9 cellular contexts compared by ENCODE assay signal in the genomic region with DNA sequence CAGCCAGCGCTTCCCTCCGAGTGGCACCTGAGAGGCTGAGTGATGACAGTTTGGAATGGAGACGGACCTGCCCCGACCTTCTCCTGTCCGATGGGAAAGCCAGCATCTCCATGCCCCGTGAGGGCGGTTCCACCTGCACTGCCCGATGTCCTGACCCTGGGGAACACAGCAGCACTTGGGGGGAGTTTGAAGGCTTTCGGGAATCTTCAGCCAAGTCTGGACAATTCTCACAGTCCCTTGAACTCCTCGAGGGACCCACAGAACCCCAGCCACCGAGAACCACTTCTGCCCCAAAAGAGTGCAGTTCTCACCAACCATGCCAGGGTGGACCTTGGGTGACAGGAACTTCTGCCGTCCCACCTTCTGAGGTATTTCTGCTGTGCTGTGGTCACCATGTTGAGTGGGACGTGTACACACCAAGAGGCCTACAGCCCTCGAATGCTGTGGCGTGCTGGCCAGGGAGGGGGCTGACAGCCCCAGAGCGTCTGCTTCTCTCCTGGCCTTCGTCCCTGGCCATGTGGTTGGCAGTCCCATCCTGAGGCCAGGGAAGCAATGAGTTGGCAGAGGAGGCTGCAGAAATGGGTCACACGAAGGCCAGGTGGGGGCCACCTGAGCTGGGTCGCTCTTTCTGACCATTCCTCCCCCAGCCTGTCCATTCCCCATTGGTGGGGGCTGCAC. TPM values are rescaled to one million over a fixed set of nuclear protein-coding genes. Genes with fewer than 3 reads are reported as not detected.
DNase-seq lines count a peak whose midpoint lies in the region; ATAC-seq, FAIRE-seq and TF ChIP-seq lines count a peak whose summit lies in the region.
"Had no signal": no experiment of that assay in that cellular context is flagged by ENCODE, and none has a peak within 500 bp of the region (broad histone marks: within the 10 kb centered on the region; RNA-seq: fewer than 3 reads in every experiment).

No MANE protein-coding gene starts in this region.

- no peaks in the 10 kb centered on the region for H3K9me3 Mint-ChIP-seq in activated CD8-positive, alpha-beta memory T cell treated with anti-CD3 and anti-CD28 coated beads, Interleukin-2, amount 10 ng/mL, durations not matched to agents 7 days and 5 days (ENCODE audit: low read depth)

- CTCF ChIA-PET in activated CD8-positive, alpha-beta memory T cell treated with anti-CD3 and anti-CD28 coated beads, Interleukin-2, amount 10 ng/mL, durations not matched to agents 7 days and 5 days (lab: Charles Lee) = interaction anchor here (1.0 to 4.2 kb wide), 4 partner anchors 13 to 104 kb away, joined by 4 to 30 read pairs (median 6); no protein-coding TSS in a partner anchor
- CTCF ChIA-PET in GM12878 (lab: Yijun Ruan, JAX) = no interaction called here

- no peaks in the 10 kb centered on the region for H3K9me3 ChIP-seq in GM12878 (replicated peaks; ENCODE audit: control insufficient read depth, insufficient read depth, low read length)
- no peaks in the 10 kb centered on the region for H3K9me3 ChIP-seq in right lobe of liver
- H3K9me3 ChIP-seq in tibial nerve = no peaks in the 10 kb centered on the region

- no peaks in the 10 kb centered on the region for H3K36me3 ChIP-seq in GM12878 (ENCODE audit: control insufficient read depth in 2 of 2, insufficient read depth in 2 of 2, low read length in 1 of 2)
- no peaks in the 10 kb centered on the region for H3K36me3 ChIP-seq in right lobe of liver
- H3K36me3 ChIP-seq in tibial nerve = peaks cover 0 to 27% (median 0%) of the 10 kb centered on the region in 3 donors

- 54% methylated on average over 19 of the region's 19 CpGs for WGBS in GM12878 (ENCODE audit: insufficient coverage, insufficient replicate concordance, low lambda C conversion rate, missing lambda C conversion rate)
- 27% methylated on average over 2 of the region's 19 CpGs for WGBS in right lobe of liver (ENCODE audit: insufficient coverage, low coverage, low lambda C conversion rate, missing lambda C conversion rate)
- WGBS in tibial nerve, 2 donors = 54 to 71% methylated on average over 10 to 17 of the region's 19 CpGs

- RAD21 ChIA-PET in GM12878 (lab: Charles Lee; ENCODE audit: unreplicated experiment) = no interaction called here

- no peaks in the 10 kb centered on the region for H3K79me2 ChIP-seq in GM12878 (ENCODE audit: control insufficient read depth, insufficient read depth, low read length)

- POLR2A ChIA-PET in GM12878 (lab: Charles Lee) = no interaction called here

- no peak overlapping the region for H2AFZ ChIP-seq in GM12878 (ENCODE audit: control insufficient read depth, low read depth, low read length)

- TF ChIP-seq EP300 in GM12878 (IDR thresholded peaks at IDR 0.05; ENCODE audit: borderline replicate concordance in 1 of 2, control insufficient read depth in 1 of 2, low read depth in 2 of 2, low read length in 2 of 2) (no peak), tibial nerve (IDR thresholded peaks at IDR 0.05) (no peak)

- H3K27ac Mint-ChIP-seq in activated CD8-positive, alpha-beta memory T cell treated with anti-CD3 and anti-CD28 coated beads, Interleukin-2, amount 10 ng/mL, durations not matched to agents 7 days and 5 days = no peak overlapping the region

- TF ChIP-seq POLR2A in GM12878 (IDR thresholded peaks at IDR 0.05; ENCODE audit: low read depth, low read length) (no peak), right lobe of liver (IDR thresholded peaks at IDR 0.05) (no peak), tibial nerve (IDR thresholded peaks at IDR 0.05) (no peak)

- H3K4me1 Mint-ChIP-seq in activated CD8-positive, alpha-beta memory T cell treated with anti-CD3 and anti-CD28 coated beads, Interleukin-2, amount 10 ng/mL, durations not matched to agents 7 days and 5 days = peaks cover 5% of the 10 kb centered on the region

- DNase-seq in activated CD8-positive, alpha-beta memory T cell treated with anti-CD3 and anti-CD28 coated beads, Interleukin-2, amount 10 ng/mL, durations not matched to agents 7 days and 5 days = no peak
- DNase-seq in activated CD8-positive, alpha-beta memory T cell treated with anti-CD3 and anti-CD28 coated beads, Interleukin-2, amount 50 U/mL, for 48 hours = no peak
- DNase-seq in GM12878 (ENCODE audit: low read depth, low spot score) (no peak), right lobe of liver (peak in 1 of 3 donors; percentile 51), tibial nerve (ENCODE audit: low spot score in 2 of 2) (no peak), DMS 273 (lab: John Stamatoyannopoulos, UW; ENCODE audit: unreplicated experiment) (no peak), kidney glomerular epithelial cell (lab: John Stamatoyannopoulos, UW) (no peak), H4 (ENCODE audit: low spot score) (no peak)
- DNase-seq: SHP77 treated with DMSO at 0.1 percent for 48 hours had no signal

- ATAC-seq in activated CD8-positive, alpha-beta memory T cell treated with anti-CD3 and anti-CD28 coated beads, Interleukin-2, amount 10 ng/mL, durations not matched to agents 7 days and 5 days = no peak
- ATAC-seq in GM12878 = no peak
- ATAC-seq in right lobe of liver = no peak

- in situ Hi-C loops in GM12878 (cut with MboI) = no loop called here

- no peak for TF ChIP-seq RAD21 in GM12878 (IDR thresholded peaks at IDR 0.05; ENCODE audit: insufficient read depth, low read depth, low read length)

- no peak for TF ChIP-seq CTCF in GM12878 (IDR thresholded peaks at IDR 0.05 in 2 of 3, conservative IDR thresholded peaks at IDR 0.05 in 1 of 3; ENCODE audit: control insufficient read depth in 2 of 3, extremely low read depth in 1 of 3, insufficient read depth in 1 of 3, low read depth in 3 of 3, low read length in 3 of 3)
- no peak for TF ChIP-seq CTCF in right lobe of liver (IDR thresholded peaks at IDR 0.05)
- no peak for TF ChIP-seq CTCF in tibial nerve (IDR thresholded peaks at IDR 0.05)

- SMC1A ChIA-PET in GM12878 (lab: Charles Lee; ENCODE audit: uncharacterized antibody, unreplicated experiment) = no interaction called here

- peak overlapping the region; percentile 52 for H3K4me3 Mint-ChIP-seq in activated CD8-positive, alpha-beta memory T cell treated with anti-CD3 and anti-CD28 coated beads, Interleukin-2, amount 10 ng/mL, durations not matched to agents 7 days and 5 days

- no TSS peak for BruUV-seq in GM12878 (replicated peaks; lab: Mats Ljungman, UMichigan)

- no peaks in the 10 kb centered on the region for H3K4me1 ChIP-seq in GM12878 (ENCODE audit: control insufficient read depth, insufficient read depth, low read length)
- peaks cover 0 to 6% (median 3%) of the 10 kb centered on the region in 4 donors for H3K4me1 ChIP-seq in right lobe of liver
- peaks cover 0 to 18% (median 9%) of the 10 kb centered on the region in 4 donors for H3K4me1 ChIP-seq in tibial nerve

- H3K9ac ChIP-seq in GM12878 (ENCODE audit: control insufficient read depth, insufficient read depth, low read length) = no peak overlapping the region

- peaks cover 3% of the 10 kb centered on the region for H3K27me3 Mint-ChIP-seq in activated CD8-positive, alpha-beta memory T cell treated with anti-CD3 and anti-CD28 coated beads, Interleukin-2, amount 10 ng/mL, durations not matched to agents 7 days and 5 days

- H3K36me3 Mint-ChIP-seq in activated CD8-positive, alpha-beta memory T cell treated with anti-CD3 and anti-CD28 coated beads, Interleukin-2, amount 10 ng/mL, durations not matched to agents 7 days and 5 days = no peaks in the 10 kb centered on the region

- FAIRE-seq in GM12878 (lab: Jason Lieb, UNC) = no peak

- H3K4me2 ChIP-seq in GM12878 (ENCODE audit: control insufficient read depth, insufficient read depth) = peak overlapping the region; percentile 56

- H3K27ac ChIP-seq in GM12878 (ENCODE audit: control insufficient read depth, insufficient read depth) = no peak overlapping the region
- no peak overlapping the region for H3K27ac ChIP-seq in right lobe of liver
- H3K27ac ChIP-seq in tibial nerve = peak overlapping the region in 1 of 4 donors; percentile 88

- H3K27me3 ChIP-seq in GM12878 (replicated peaks in 1 of 2; ENCODE audit: control insufficient read depth in 2 of 2, insufficient read depth in 2 of 2, low read length in 1 of 2) = no peaks in the 10 kb centered on the region
- H3K27me3 ChIP-seq in right lobe of liver = no peaks in the 10 kb centered on the region
- H3K27me3 ChIP-seq in tibial nerve = no peaks in the 10 kb centered on the region

- H3K4me3 ChIP-seq in GM12878 = peak overlapping the region; percentile 74; the same call in 1 of the 2 replicates
- peak overlapping the region; percentile 80 to 95 (median 82) for H3K4me3 ChIP-seq in right lobe of liver
- H3K4me3 ChIP-seq in tibial nerve = peak overlapping the region; percentile 65 to 97 (median 76)

- intact Hi-C loops in GM12878 (cut with micrococcal nuclease; ENCODE audit: unreplicated experiment) (no loop called here), right lobe of liver (cut with DNase I) (no loop called here)

- H4K20me1 ChIP-seq in GM12878 (ENCODE audit: control insufficient read depth, insufficient read depth) = no peaks in the 10 kb centered on the region

RNA-seq across cellular contexts. Expression of a gene that starts 1.0 kb away (rescaled TPM):
- total RNA-seq in activated CD8-positive, alpha-beta memory T cell treated with anti-CD3 and anti-CD28 coated beads, Interleukin-2, amount 10 ng/mL, durations not matched to agents 7 days and 5 days = under 1 TPM; 0.56 to 0.67 TPM
- total RNA-seq in GM12878 (2013; cell fraction: nucleolus; rRNA removed) = 2.8 and 4.2 TPM in 2 replicates
- total RNA-seq in GM12878 (2014; rRNA removed) (0.76 and 0.96 TPM in 2 replicates), GM12878 (2014; rRNA removed; fragmentation: Illumina TruSeq; extraction: Trizol) (0.45 and 0.74 TPM in 2 replicates), GM12878 (2021) (0.56 and 0.90 TPM in 2 replicates), right lobe of liver (1 to 10 TPM; 1.5 to 3.3 (median 2.5) TPM), tibial nerve (10 to 100 TPM; 10.1 to 21.0 (median 12.8) TPM)
- polyA plus RNA-seq in GM12878 (2011; ENCODE audit: low read depth) = 1.1 TPM
- polyA plus RNA-seq in GM12878 (2011; rRNA removed) (0.38 and 0.59 TPM in 2 replicates), GM12878 (2014; fragmentation: Illumina TruSeq; extraction: Trizol) (0.24 and 0.62 TPM in 2 replicates), GM12878 (2014; fragmentation: Nextera tagmentation; extraction: Ambion mirVana) (under 1 TPM in 1 of 2 experiments, not detected in 1; 0.07 TPM), GM12878 (2014; rRNA removed) (0.72 and 1.1 TPM in 2 replicates), GM12878 (2016; fragmentation: Nextera tagmentation; extraction: Ambion mirVana) (1 to 10 TPM in 1 of 2 experiments, under 1 TPM in 1; 0.62 to 1.1 TPM)
- polyA plus RNA-seq in GM12878 (2011; cell fraction: cytosol; rRNA removed) = 0.92 and 1.1 TPM in 2 replicates
- 2.5 and 2.9 TPM in 2 replicates for polyA plus RNA-seq in GM12878 (2011; cell fraction: nucleus; rRNA removed)
- polyA plus RNA-seq in GM12878 (2012) = 1.4 and 2.2 TPM in 2 replicates
- polyA minus RNA-seq in GM12878 (2011; rRNA and poly(A)+ RNA removed) = 0.88 TPM in 1 of 2 replicates, not detected in the other
- 0.83 TPM in 1 of 2 replicates, not detected in the other for polyA minus RNA-seq in GM12878 (2011; cell fraction: cytosol; rRNA and poly(A)+ RNA removed)
- 0.73 and 0.96 TPM in 2 replicates for polyA minus RNA-seq in GM12878 (2011; cell fraction: nucleus; rRNA and poly(A)+ RNA removed)
- 2.4 and 4.4 TPM in 2 replicates for total RNA-seq in H4 (2014; rRNA removed; shearing (Covaris generic))

RNA-seq across cellular contexts. Expression of a gene that starts 8.5 kb away (rescaled TPM):
- not detected for total RNA-seq in activated CD8-positive, alpha-beta memory T cell treated with anti-CD3 and anti-CD28 coated beads, Interleukin-2, amount 10 ng/mL, durations not matched to agents 7 days and 5 days
- total RNA-seq in GM12878 (2013; cell fraction: nucleolus; rRNA removed) = 0.02 TPM in 1 of 2 replicates, not detected in the other
- total RNA-seq in GM12878 (2014; rRNA removed) = not detected in 2 replicates
- total RNA-seq in GM12878 (2014; rRNA removed; fragmentation: Illumina TruSeq; extraction: Trizol) = not detected in 2 replicates
- 0.03 and 0.10 TPM in 2 replicates for total RNA-seq in GM12878 (2021)
- 0.05 TPM for polyA plus RNA-seq in GM12878 (2011; ENCODE audit: low read depth)
- polyA plus RNA-seq in GM12878 (2011; rRNA removed) = 0.03 TPM in 1 of 2 replicates, not detected in the other
- not detected in 2 replicates for polyA plus RNA-seq in GM12878 (2011; cell fraction: cytosol; rRNA removed)
- polyA plus RNA-seq in GM12878 (2011; cell fraction: nucleus; rRNA removed) = not detected in 2 replicates
- 0.03 TPM in 2 replicates for polyA plus RNA-seq in GM12878 (2012)
- not detected in 2 replicates for polyA plus RNA-seq in GM12878 (2014; fragmentation: Illumina TruSeq; extraction: Trizol)
- not detected for polyA plus RNA-seq in GM12878 (2014; fragmentation: Nextera tagmentation; extraction: Ambion mirVana)
- polyA plus RNA-seq in GM12878 (2014; rRNA removed) = not detected in 2 replicates
- polyA plus RNA-seq in GM12878 (2016; fragmentation: Nextera tagmentation; extraction: Ambion mirVana) = not detected
- not detected in 2 replicates for polyA minus RNA-seq in GM12878 (2011; rRNA and poly(A)+ RNA removed)
- 0.42 TPM in 1 of 2 replicates, not detected in the other for polyA minus RNA-seq in GM12878 (2011; cell fraction: cytosol; rRNA and poly(A)+ RNA removed)
- under 0.01 and 0.19 TPM in 2 replicates for polyA minus RNA-seq in GM12878 (2011; cell fraction: nucleus; rRNA and poly(A)+ RNA removed)
- total RNA-seq in right lobe of liver = 10 to 100 TPM in 1 of 6 experiments, 1 to 10 TPM in 5; 2.1 to 12.2 (median 4.6) TPM
- total RNA-seq in tibial nerve = 100 to 1,000 TPM in 3 of 4 donors, 10 to 100 TPM in 1; 31.2 to 152 (median 118) TPM
- 4.4 and 5.2 TPM in 2 replicates for total RNA-seq in H4 (2014; rRNA removed; shearing (Covaris generic))

RNA-seq across cellular contexts. Expression of a gene that starts 34.3 kb away (rescaled TPM):
- total RNA-seq in activated CD8-positive, alpha-beta memory T cell treated with anti-CD3 and anti-CD28 coated beads, Interleukin-2, amount 10 ng/mL, durations not matched to agents 7 days and 5 days = 10 to 100 TPM; 70.8 to 77.8 TPM
- total RNA-seq in GM12878 (2013; cell fraction: nucleolus; rRNA removed) = 26.9 and 31.0 TPM in 2 replicates
- total RNA-seq in GM12878 (2014; rRNA removed) = 59.0 and 62.9 TPM in 2 replicates
- 28.7 and 30.1 TPM in 2 replicates for total RNA-seq in GM12878 (2014; rRNA removed; fragmentation: Illumina TruSeq; extraction: Trizol)
- 56.3 and 60.2 TPM in 2 replicates for total RNA-seq in GM12878 (2021)
- 12.7 TPM for polyA plus RNA-seq in GM12878 (2011; ENCODE audit: low read depth)
- polyA plus RNA-seq in GM12878 (2011; rRNA removed) = 35.4 and 48.5 TPM in 2 replicates
- polyA plus RNA-seq in GM12878 (2011; cell fraction: cytosol; rRNA removed) = 50.6 and 63.1 TPM in 2 replicates
- 32.4 and 40.6 TPM in 2 replicates for polyA plus RNA-seq in GM12878 (2011; cell fraction: nucleus; rRNA removed)
- 27.2 and 36.2 TPM in 2 replicates for polyA plus RNA-seq in GM12878 (2012)
- 14.4 and 23.3 TPM in 2 replicates for polyA plus RNA-seq in GM12878 (2014; fragmentation: Illumina TruSeq; extraction: Trizol)
- 10 to 100 TPM; 10.4 to 16.1 TPM for polyA plus RNA-seq in GM12878 (2014; fragmentation: Nextera tagmentation; extraction: Ambion mirVana)
- 55.7 and 59.3 TPM in 2 replicates for polyA plus RNA-seq in GM12878 (2014; rRNA removed)
- 10 to 100 TPM; 61.7 to 64.0 TPM for polyA plus RNA-seq in GM12878 (2016; fragmentation: Nextera tagmentation; extraction: Ambion mirVana)
- polyA minus RNA-seq in GM12878 (2011; rRNA and poly(A)+ RNA removed) = 25.7 and 41.9 TPM in 2 replicates
- 16.9 and 21.2 TPM in 2 replicates for polyA minus RNA-seq in GM12878 (2011; cell fraction: cytosol; rRNA and poly(A)+ RNA removed)
- 8.0 and 14.2 TPM in 2 replicates for polyA minus RNA-seq in GM12878 (2011; cell fraction: nucleus; rRNA and poly(A)+ RNA removed)
- 1 to 10 TPM in 5 of 6 experiments, under 1 TPM in 1; 0.90 to 3.5 (median 1.7) TPM for total RNA-seq in right lobe of liver
- total RNA-seq in tibial nerve = 1 to 10 TPM; 5.7 to 8.5 (median 6.7) TPM
- 42.8 and 46.1 TPM in 2 replicates for total RNA-seq in H4 (2014; rRNA removed; shearing (Covaris generic))
